In the genomic region with DNA sequence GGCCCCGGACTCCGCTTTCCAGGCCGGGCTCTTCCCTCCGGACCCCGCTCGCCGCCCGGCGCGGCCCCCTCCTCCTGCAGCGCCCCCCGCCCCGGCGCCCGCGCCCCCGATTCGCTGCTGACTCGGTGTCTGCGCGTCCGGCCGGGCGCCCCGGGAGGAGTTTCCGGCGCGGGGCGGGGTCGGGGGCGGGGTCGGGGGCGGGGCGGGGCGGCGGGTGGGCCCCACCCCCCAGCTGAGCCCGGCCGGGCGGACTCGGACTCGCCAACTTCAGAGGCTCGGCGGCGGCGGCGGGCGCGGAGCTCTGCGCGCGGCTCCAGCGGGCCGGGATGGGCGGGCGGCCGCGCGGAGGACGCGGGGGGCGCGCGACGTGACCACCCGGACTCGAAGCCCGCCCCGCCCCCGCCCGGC, we compare ENCODE assay signal across 8 cellular contexts. TPM values are rescaled to one million over a fixed set of nuclear protein-coding genes. Genes with fewer than 3 reads are reported as not detected.
DNase-seq lines count a peak whose midpoint lies in the region; ATAC-seq and TF ChIP-seq lines count a peak whose summit lies in the region.

A gene with protein sequence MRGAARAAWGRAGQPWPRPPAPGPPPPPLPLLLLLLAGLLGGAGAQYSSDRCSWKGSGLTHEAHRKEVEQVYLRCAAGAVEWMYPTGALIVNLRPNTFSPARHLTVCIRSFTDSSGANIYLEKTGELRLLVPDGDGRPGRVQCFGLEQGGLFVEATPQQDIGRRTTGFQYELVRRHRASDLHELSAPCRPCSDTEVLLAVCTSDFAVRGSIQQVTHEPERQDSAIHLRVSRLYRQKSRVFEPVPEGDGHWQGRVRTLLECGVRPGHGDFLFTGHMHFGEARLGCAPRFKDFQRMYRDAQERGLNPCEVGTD (plus strand): TSS at position 270 of the 408 bp plus-strand sequence. CDS start 207 bp downstream, outside the sequence.

- 1% methylated on average over 70 of the region's 70 CpGs for WGBS in thymus

- no peaks in the 10 kb centered on the region for H3K9me3 ChIP-seq in RWPE2 (ENCODE audit: severe bottlenecking)
- H3K9me3 ChIP-seq in thymus (ENCODE audit: control insufficient read depth) = no peaks in the 10 kb centered on the region

- H3K9me3 Mint-ChIP-seq in activated naive CD4-positive, alpha-beta T cell treated with anti-CD3 and anti-CD28 coated beads, Interleukin-2, amount 50 U/mL, for 72 hours = no peaks in the 10 kb centered on the region

- H3K36me3 ChIP-seq in RWPE2 (ENCODE audit: low read depth) (no peaks in the 10 kb centered on the region), thymus (ENCODE audit: control insufficient read depth, insufficient read depth) (no peaks in the 10 kb centered on the region)

- no peaks in the 10 kb centered on the region for H3K36me3 Mint-ChIP-seq in activated naive CD4-positive, alpha-beta T cell treated with anti-CD3 and anti-CD28 coated beads, Interleukin-2, amount 50 U/mL, for 72 hours

- no peak within 1 kb of the TSS for H3K27ac Mint-ChIP-seq in activated naive CD4-positive, alpha-beta T cell treated with anti-CD3 and anti-CD28 coated beads, Interleukin-2, amount 50 U/mL, for 72 hours

- H3K27me3 ChIP-seq in RWPE2 (ENCODE audit: insufficient read depth, poor library complexity, severe bottlenecking) = peaks cover 10% of the 10 kb centered on the region
- H3K27me3 ChIP-seq in thymus (ENCODE audit: control insufficient read depth, insufficient read depth) = peaks cover 63% of the 10 kb centered on the region

- TF ChIP-seq CTCF in GM10266 (IDR thresholded peaks at IDR 0.05; ENCODE audit: control insufficient read depth, insufficient read depth, low read depth, missing control alignments) = no peak
- no peak for TF ChIP-seq CTCF in RWPE2 (IDR thresholded peaks at IDR 0.05; ENCODE audit: poor library complexity, severe bottlenecking)
- no peak for TF ChIP-seq CTCF in omental fat pad (IDR thresholded peaks at IDR 0.05)

- H3K27ac ChIP-seq in RWPE2 (ENCODE audit: poor library complexity, severe bottlenecking) (no peak within 1 kb of the TSS), thymus (ENCODE audit: low read depth) (no peak within 1 kb of the TSS)

- ATAC-seq in HG02885 (IDR thresholded peaks at IDR 0.05; ENCODE audit: poor library complexity, unreplicated experiment) (peak; percentile 46), RWPE2 (ENCODE audit: low read depth) (peak; percentile 24; the same call in 2 of the 3 replicates), omental fat pad (ENCODE audit: low FRiP score) (peak; percentile 60), GM18907 (IDR thresholded peaks at IDR 0.05; ENCODE audit: unreplicated experiment) (no peak)
- ATAC-seq in activated naive CD4-positive, alpha-beta T cell treated with anti-CD3 and anti-CD28 coated beads, Interleukin-2, amount 50 U/mL, for 72 hours = peak; percentile 33 to 62

- peak within 1 kb of the TSS; percentile 78 for H3K4me3 ChIP-seq in RWPE2 (ENCODE audit: severe bottlenecking)
- H3K4me3 ChIP-seq in thymus (ENCODE audit: low read length) = peak within 1 kb of the TSS; percentile 60

- DNase-seq in GM10266 (ENCODE audit: extremely low spot score) (peak; percentile 99), RWPE2 (ENCODE audit: low spot score) (no peak), head of caudate nucleus (peak in 40 of 42 donors; percentile 49 to 86 (median 72)), omental fat pad (ENCODE audit: low spot score) (no peak)
- peak in 1 of 2 donors; percentile 66 for DNase-seq in activated naive CD4-positive, alpha-beta T cell treated with anti-CD3 and anti-CD28 coated beads, Interleukin-2, amount 50 U/mL, for 72 hours (ENCODE audit: low spot score in 2 of 2)

- H3K4me1 ChIP-seq in RWPE2 (ENCODE audit: insufficient read depth, poor library complexity, severe bottlenecking) (peaks cover 14% of the 10 kb centered on the region), thymus (ENCODE audit: control insufficient read depth, insufficient read depth, low read length) (peaks cover 9% of the 10 kb centered on the region)

- intact Hi-C loops in head of caudate nucleus (cut with DNase I) = no loop called here

RNA-seq across cellular contexts. Expression of the gene that starts here (rescaled TPM):
- 10 to 100 TPM in 1 of 2 donors, 1 to 10 TPM in 1; 9.1 to 32.4 TPM for total RNA-seq in activated naive CD4-positive, alpha-beta T cell treated with anti-CD3 and anti-CD28 coated beads, Interleukin-2, amount 50 U/mL, for 72 hours
- total RNA-seq in omental fat pad = 100 to 1,000 TPM in 2 of 4 donors, 10 to 100 TPM in 2; 68.4 to 271 (median 99.9) TPM
- polyA plus RNA-seq in thymus = 42.8 TPM

Comparison
In these comparisons a context has a peak if more than half of its experiments do, and no peak if none do; other contexts are left out.
1. DNase-seq: peak in GM10266 (single experiment) and head of caudate nucleus (40 of 42); none in RWPE2 (single experiment) and omental fat pad (single experiment).